22 cellular contexts compared by ENCODE assay signal in the genomic region with DNA sequence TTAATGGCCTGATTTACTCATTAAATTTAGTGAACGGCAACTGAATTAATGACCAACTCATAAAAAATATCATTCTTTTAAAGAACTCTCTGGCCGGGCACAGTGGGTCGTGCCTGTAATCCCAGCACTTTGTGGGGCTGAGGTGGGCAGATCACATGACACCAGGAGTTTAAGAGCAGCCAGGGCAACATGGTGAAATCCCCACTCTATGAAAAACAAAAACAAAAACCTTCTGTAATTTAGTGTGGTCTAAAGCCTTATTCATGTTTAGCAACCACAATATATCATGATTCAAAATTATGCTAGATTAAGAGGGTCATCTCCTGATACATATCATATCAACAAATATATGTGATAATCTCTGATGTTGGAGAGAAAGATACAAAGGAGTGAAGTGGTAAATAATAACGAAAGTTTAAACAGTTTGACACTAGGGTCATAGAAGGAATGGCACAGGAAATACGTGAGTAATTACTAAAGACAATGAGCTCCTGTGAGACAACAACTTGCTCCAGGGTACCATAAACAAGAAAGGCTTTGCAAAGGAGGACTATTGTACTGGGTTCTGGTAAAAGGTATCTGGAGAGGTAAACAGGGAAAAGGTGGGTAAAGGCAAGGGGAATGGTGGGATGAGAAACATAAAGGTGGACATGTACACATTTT. TPM values are rescaled to one million over a fixed set of nuclear protein-coding genes. Genes with fewer than 3 reads are reported as not detected.
A peak's percentile ranks its signal among the peaks of the same experiment; 100 is the strongest.
DNase-seq lines count a peak whose midpoint lies in the region; ATAC-seq, FAIRE-seq and TF ChIP-seq lines count a peak whose summit lies in the region.
"Had no signal": no experiment of that assay in that cellular context is flagged by ENCODE, and none has a peak within 500 bp of the region (broad histone marks: within the 10 kb centered on the region; RNA-seq: fewer than 3 reads in every experiment).

No MANE protein-coding gene starts in this region.

- ATAC-seq in K562 (no peak), HG03457 (IDR thresholded peaks at IDR 0.05; ENCODE audit: unreplicated experiment) (no peak)
- peak; percentile 81 for ATAC-seq in stimulated activated effector memory CD8-positive, alpha-beta T cell treated with anti-CD3 and anti-CD28 coated beads, Interleukin-12 subunit alpha, Interleukin-12 subunit beta, amount 100 ng/mL, for 72 hours
- ATAC-seq in activated T-cell treated with anti-CD3 and anti-CD28 coated beads, Interleukin-2, amount 50 U/mL, for 72 hours (replicated peaks in 1 of 2): no peak
- ATAC-seq: GM12878 had no signal

- intact Hi-C loops in K562 (cut with micrococcal nuclease): no loop called here

- H3K27ac ChIP-seq in HEK293 (ENCODE audit: extremely low read depth, low read depth, low read length): no peak overlapping the region
- H3K27ac ChIP-seq in K562 (ENCODE audit: extremely low read depth, low read depth, low read length): no peak overlapping the region

- 0 out of 5 replicates have a peak, but pooled peaks cover 0 to 1% of the 10 kb centered on the region in 2 experiments for H3K27me3 ChIP-seq in K562 (ENCODE audit: control insufficient read depth in 2 of 2, insufficient read depth in 2 of 2, low read length in 2 of 2)
- H3K27me3 ChIP-seq: BE2C had no signal

- POLR2A ChIA-PET in HEK293 (lab: Yijun Ruan, JAX): no interaction called here
- POLR2A ChIA-PET in K562 (lab: Yijun Ruan, JAX): no interaction called here

- H3K79me2 ChIP-seq in K562 (ENCODE audit: control insufficient read depth, insufficient read depth, low read length): no peaks in the 10 kb centered on the region

- H3K27ac Mint-ChIP-seq in stimulated activated effector memory CD8-positive, alpha-beta T cell treated with anti-CD3 and anti-CD28 coated beads, Interleukin-12 subunit alpha, Interleukin-12 subunit beta, amount 100 ng/mL, for 72 hours: peak overlapping the region; percentile 77
- no peak overlapping the region for H3K27ac Mint-ChIP-seq in activated T-cell treated with anti-CD3 and anti-CD28 coated beads, Interleukin-2, amount 50 U/mL, for 72 hours
- H3K27ac Mint-ChIP-seq: CD4-positive, alpha-beta T cell; HFFc6 had no signal

- no peaks in the 10 kb centered on the region for H3K36me3 ChIP-seq in HEK293 (ENCODE audit: control insufficient read depth in 2 of 2, insufficient read depth in 1 of 2, low read length in 2 of 2)
- no peaks in the 10 kb centered on the region for H3K36me3 ChIP-seq in K562 (ENCODE audit: control insufficient read depth, insufficient read depth, low read length)
- H3K36me3 ChIP-seq: BE2C had no signal

- BruUV-seq in K562 (replicated peaks; lab: Mats Ljungman, UMichigan): no TSS peak

- TF ChIP-seq CTCF in HEK293 (tag by site-specific recombination; IDR thresholded peaks at IDR 0.05): no peak
- TF ChIP-seq CTCF in K562 (IDR thresholded peaks at IDR 0.05 in 2 of 3, conservative IDR thresholded peaks at IDR 0.05 in 1 of 3; ENCODE audit: insufficient read depth in 2 of 3, low read depth in 1 of 3, low read length in 3 of 3): no peak

- peaks cover 23% of the 10 kb centered on the region for H3K4me1 ChIP-seq in HEK293 (ENCODE audit: control insufficient read depth, insufficient read depth, low read length)
- H3K4me1 ChIP-seq in K562 (replicated peaks in 1 of 2; ENCODE audit: control insufficient read depth in 2 of 2, insufficient read depth in 2 of 2, low read length in 2 of 2): no peaks in the 10 kb centered on the region
- H3K4me1 ChIP-seq: BE2C had no signal

- peaks cover 44% of the 10 kb centered on the region for H3K4me1 Mint-ChIP-seq in stimulated activated effector memory CD8-positive, alpha-beta T cell treated with anti-CD3 and anti-CD28 coated beads, Interleukin-12 subunit alpha, Interleukin-12 subunit beta, amount 100 ng/mL, for 72 hours
- peaks cover 17% of the 10 kb centered on the region for H3K4me1 Mint-ChIP-seq in activated T-cell treated with anti-CD3 and anti-CD28 coated beads, Interleukin-2, amount 50 U/mL, for 72 hours (ENCODE audit: low read depth)

- TF ChIP-seq EP300 in K562 (IDR thresholded peaks at IDR 0.05; ENCODE audit: low read length): no peak

- H3K9me3 Mint-ChIP-seq in stimulated activated effector memory CD8-positive, alpha-beta T cell treated with anti-CD3 and anti-CD28 coated beads, Interleukin-12 subunit alpha, Interleukin-12 subunit beta, amount 100 ng/mL, for 72 hours: no peaks in the 10 kb centered on the region
- no peaks in the 10 kb centered on the region for H3K9me3 Mint-ChIP-seq in activated T-cell treated with anti-CD3 and anti-CD28 coated beads, Interleukin-2, amount 50 U/mL, for 72 hours
- H3K9me3 Mint-ChIP-seq: CD4-positive, alpha-beta T cell; HFFc6 had no signal

- H3K27me3 Mint-ChIP-seq in activated T-cell treated with anti-CD3 and anti-CD28 coated beads, Interleukin-2, amount 50 U/mL, for 72 hours (ENCODE audit: low read depth): peaks cover 19% of the 10 kb centered on the region

- no peak overlapping the region for H3K4me3 ChIP-seq in HEK293 (ENCODE audit: low read depth, low read length)
- H3K4me3 ChIP-seq in K562: no peak overlapping the region
- H3K4me3 ChIP-seq: GM12878 had no signal

- TF ChIP-seq POLR2A in K562 (conservative IDR thresholded peaks at IDR 0.05): no peak

- no peaks in the 10 kb centered on the region for H3K9me1 ChIP-seq in K562 (ENCODE audit: control insufficient read depth, insufficient read depth, low read length)

- in situ Hi-C loops in K562 (cut with MboI): loop anchor here (10.0 kb wide), 1 partner anchor 153 kb away; no protein-coding TSS in a partner anchor

- no peak for TF ChIP-seq RAD21 in K562 (CRISPR knock-in tag; conservative IDR thresholded peaks at IDR 0.05 in 1 of 2, IDR thresholded peaks at IDR 0.05 in 1 of 2)

- DNase-seq in ELF-1 (ENCODE audit: low read depth, low spot score) (peak; percentile 15), K562 (ENCODE audit: extremely low read depth in 1 of 4, low spot score in 3 of 4) (no peak), NCI-H1436 (lab: John Stamatoyannopoulos, UW) (no peak)
- DNase-seq in stimulated activated effector memory CD8-positive, alpha-beta T cell treated with anti-CD3 and anti-CD28 coated beads, Interleukin-12 subunit alpha, Interleukin-12 subunit beta, amount 100 ng/mL, for 72 hours (ENCODE audit: low spot score in 2 of 2): no peak
- DNase-seq in activated T-cell treated with anti-CD3 and anti-CD28 coated beads, Interleukin-2, amount 50 U/mL, for 72 hours: no peak
- DNase-seq: BE2C; CD4-positive, alpha-beta T cell; DMS79; GDM1; GOT3; HFFc6; NCI-H1417 treated with DMSO at 0.1 percent for 48 hours; NCI-H2029; NCI-H2171; NCI-H446 treated with DMSO at 0.1 percent for 48 hours; NK-92 treated with Interleukin-12 subunit alpha and Interleukin-12 subunit beta, amount 100 ng/mL, for 24 hours; OCI-M1; RPMI8226 had no signal

- H3K9me3 ChIP-seq in HEK293 (ENCODE audit: control insufficient read depth, insufficient read depth, low read depth, low read length) (no peaks in the 10 kb centered on the region), K562 (replicated peaks; ENCODE audit: control insufficient read depth, insufficient read depth, low read depth, low read length) (no peaks in the 10 kb centered on the region)
- H3K9me3 ChIP-seq: BE2C had no signal

- no peak overlapping the region for H2AFZ ChIP-seq in K562 (ENCODE audit: low read depth, low read length)

- peaks cover 3% of the 10 kb centered on the region for H3K36me3 Mint-ChIP-seq in stimulated activated effector memory CD8-positive, alpha-beta T cell treated with anti-CD3 and anti-CD28 coated beads, Interleukin-12 subunit alpha, Interleukin-12 subunit beta, amount 100 ng/mL, for 72 hours
- peaks cover 1 to 3% of the 10 kb centered on the region in 2 donors for H3K36me3 Mint-ChIP-seq in activated T-cell treated with anti-CD3 and anti-CD28 coated beads, Interleukin-2, amount 50 U/mL, for 72 hours (ENCODE audit: insufficient read depth in 2 of 2)

- H4K20me1 ChIP-seq in K562 (replicated peaks; ENCODE audit: control insufficient read depth, insufficient read depth, low read length): no peaks in the 10 kb centered on the region

- CTCF ChIA-PET in HEK293 (lab: Yijun Ruan, JAX): interaction anchor here (0.7 kb wide), 1 partner anchor 145 kb away, joined by 3 read pairs; no protein-coding TSS in a partner anchor
- CTCF ChIA-PET in K562 (lab: Yijun Ruan, JAX; ENCODE audit: low intra/inter-chr PET ratio): no interaction called here

- peak overlapping the region; percentile 28 for H3K4me3 Mint-ChIP-seq in stimulated activated effector memory CD8-positive, alpha-beta T cell treated with anti-CD3 and anti-CD28 coated beads, Interleukin-12 subunit alpha, Interleukin-12 subunit beta, amount 100 ng/mL, for 72 hours
- no peak overlapping the region for H3K4me3 Mint-ChIP-seq in activated T-cell treated with anti-CD3 and anti-CD28 coated beads, Interleukin-2, amount 50 U/mL, for 72 hours
- H3K4me3 Mint-ChIP-seq: CD4-positive, alpha-beta T cell; HFFc6 had no signal

- H3K4me2 ChIP-seq in K562 (ENCODE audit: insufficient read depth, low read length): no peak overlapping the region

- H3K9ac ChIP-seq in K562 (ENCODE audit: insufficient read depth in 1 of 2, low read depth in 2 of 2, low read length in 2 of 2): no peak overlapping the region

- FAIRE-seq in K562 (lab: Jason Lieb, UNC): no peak
- FAIRE-seq: GM12878 had no signal

- 4% methylated on average over 5 of the region's 5 CpGs for WGBS in K562 (ENCODE audit: insufficient coverage, low coverage, missing lambda C conversion rate)

TF ChIP-seq in HEK293, 187 proteins besides CTCF, POLR2A, EP300 and RAD21 (continues in another document):
- no peak for TF ChIP-seq ZBTB48 (tag by site-specific recombination; IDR thresholded peaks at IDR 0.05)

TF ChIP-seq in K562, 482 proteins besides CTCF, POLR2A, EP300 and RAD21 (continues in another document):
- TF ChIP-seq BCOR (IDR thresholded peaks at IDR 0.05) (no peak), GABPB2 (CRISPR knock-in tag; conservative IDR thresholded peaks at IDR 0.05) (no peak)

RNA-seq across cellular contexts. Expression of a gene that starts 5.7 kb away (rescaled TPM):
- total RNA-seq in K562 (2011; cell fraction: chromatin; rRNA removed; ENCODE audit: low replicate concordance): not detected in 2 replicates
- total RNA-seq in K562 (2011; cell fraction: nucleolus; rRNA removed): not detected in 2 replicates
- not detected in 2 replicates for total RNA-seq in K562 (2011; cell fraction: nucleoplasm; rRNA removed)
- total RNA-seq in K562 (2014; rRNA removed) (not detected in 2 replicates), K562 (2014; rRNA removed; fragmentation: Illumina TruSeq; extraction: Trizol) (not detected in 2 replicates), K562 (2015; rRNA removed; fragmentation: Illumina TruSeq; extraction: Trizol) (not detected in 2 replicates), K562 (2021) (not detected in 2 replicates)
- polyA plus RNA-seq in K562 (2011; rRNA removed) (not detected in 2 replicates), K562 (2014; fragmentation: Illumina TruSeq; extraction: Trizol) (not detected in 2 replicates), K562 (2014; fragmentation: Nextera tagmentation; extraction: Ambion mirVana) (not detected), K562 (2014; rRNA removed) (not detected in 2 replicates)
- polyA plus RNA-seq in K562 (2011; cell fraction: cytosol; rRNA removed): not detected in 2 replicates
- not detected in 2 replicates for polyA plus RNA-seq in K562 (2011; cell fraction: nucleus; rRNA removed)
- polyA plus RNA-seq in K562 (2012): not detected in 2 replicates
- not detected in 2 replicates for polyA minus RNA-seq in K562 (2011; rRNA and poly(A)+ RNA removed)
- not detected in 2 replicates for polyA minus RNA-seq in K562 (2011; cell fraction: cytosol; rRNA and poly(A)+ RNA removed)
- not detected in 2 replicates for polyA minus RNA-seq in K562 (2011; cell fraction: nucleus; rRNA and poly(A)+ RNA removed)
- 1 to 10 TPM; 1.8 to 2.1 TPM for total RNA-seq in activated T-cell treated with anti-CD3 and anti-CD28 coated beads, Interleukin-2, amount 50 U/mL, for 72 hours
- total RNA-seq: HT-29 had no signal
